Comparison of ENCODE assay signal across 1 cellular context in genomic region chr7:39969431-39969830, GRCh38.
TF ChIP-seq lines count a peak whose summit lies in the region.

No MANE protein-coding gene starts in this region.

TF ChIP-seq in IMR-90, 13 proteins besides CTCF, POLR2A, EP300 and RAD21:
- TF ChIP-seq, protein P1, sequence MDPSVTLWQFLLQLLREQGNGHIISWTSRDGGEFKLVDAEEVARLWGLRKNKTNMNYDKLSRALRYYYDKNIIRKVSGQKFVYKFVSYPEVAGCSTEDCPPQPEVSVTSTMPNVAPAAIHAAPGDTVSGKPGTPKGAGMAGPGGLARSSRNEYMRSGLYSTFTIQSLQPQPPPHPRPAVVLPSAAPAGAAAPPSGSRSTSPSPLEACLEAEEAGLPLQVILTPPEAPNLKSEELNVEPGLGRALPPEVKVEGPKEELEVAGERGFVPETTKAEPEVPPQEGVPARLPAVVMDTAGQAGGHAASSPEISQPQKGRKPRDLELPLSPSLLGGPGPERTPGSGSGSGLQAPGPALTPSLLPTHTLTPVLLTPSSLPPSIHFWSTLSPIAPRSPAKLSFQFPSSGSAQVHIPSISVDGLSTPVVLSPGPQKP (IDR thresholded peaks at IDR 0.05; ENCODE audit: borderline replicate concordance, low read depth, low read length), result no peak
- no peak for TF ChIP-seq CEBPB (IDR thresholded peaks at IDR 0.05; ENCODE audit: low read depth, low read length)
- TF ChIP-seq BHLHE40 (IDR thresholded peaks at IDR 0.05; ENCODE audit: low read depth, low read length), result no peak
- TF ChIP-seq RFX5 (IDR thresholded peaks at IDR 0.05; ENCODE audit: low read depth, low read length), result no peak
- TF ChIP-seq SMC3 (IDR thresholded peaks at IDR 0.05; ENCODE audit: low read depth, low read length), result no peak
- TF ChIP-seq RCOR1 (IDR thresholded peaks at IDR 0.05; ENCODE audit: insufficient replicate concordance, low read length), result no peak
- no peak for TF ChIP-seq CHD1 (IDR thresholded peaks at IDR 0.05; ENCODE audit: low read depth, low read length)
- TF ChIP-seq, protein P2, sequence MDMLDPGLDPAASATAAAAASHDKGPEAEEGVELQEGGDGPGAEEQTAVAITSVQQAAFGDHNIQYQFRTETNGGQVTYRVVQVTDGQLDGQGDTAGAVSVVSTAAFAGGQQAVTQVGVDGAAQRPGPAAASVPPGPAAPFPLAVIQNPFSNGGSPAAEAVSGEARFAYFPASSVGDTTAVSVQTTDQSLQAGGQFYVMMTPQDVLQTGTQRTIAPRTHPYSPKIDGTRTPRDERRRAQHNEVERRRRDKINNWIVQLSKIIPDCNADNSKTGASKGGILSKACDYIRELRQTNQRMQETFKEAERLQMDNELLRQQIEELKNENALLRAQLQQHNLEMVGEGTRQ (IDR thresholded peaks at IDR 0.05; ENCODE audit: low read depth, low read length), result no peak
TF ChIP-seq in IMR-90: peak in this region for 0.
